1 cellular context compared by ENCODE assay signal in the genomic region with DNA sequence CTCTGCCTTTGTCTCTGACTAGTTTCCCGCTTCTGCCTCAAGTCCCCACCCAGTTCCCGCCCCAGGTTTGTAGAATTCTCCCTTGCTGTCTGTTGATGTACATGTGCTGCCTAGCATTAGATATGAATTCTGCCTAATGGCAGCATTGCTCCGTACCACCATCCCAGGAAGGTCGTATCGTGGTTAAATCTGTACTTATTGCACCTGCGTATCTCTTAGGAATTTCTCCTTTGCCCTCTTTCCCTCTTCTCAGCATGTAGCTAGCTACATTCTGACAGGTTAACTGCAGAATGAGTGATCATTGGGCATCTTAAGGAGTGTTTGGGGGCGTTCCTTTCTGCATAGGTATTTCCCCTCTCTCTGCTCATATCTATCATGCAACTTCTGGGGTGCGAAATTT.
TF ChIP-seq lines count a peak whose summit lies in the region.

No MANE protein-coding gene starts in this region.

TF ChIP-seq in H1, 55 proteins besides CTCF, POLR2A, EP300 and RAD21:
- TF ChIP-seq POU5F1 (IDR thresholded peaks at IDR 0.05; ENCODE audit: low read depth, low read length): no peak
- TF ChIP-seq POLR2AphosphoS5 (IDR thresholded peaks at IDR 0.05; ENCODE audit: low read depth, low read length): no peak
- TF ChIP-seq RNF2 (IDR thresholded peaks at IDR 0.05; ENCODE audit: borderline replicate concordance, low read depth, low read length, missing control alignments, poor library complexity, severe bottlenecking): no peak
- TF ChIP-seq SIX5 (IDR thresholded peaks at IDR 0.05; ENCODE audit: low read depth, low read length): no peak
- no peak for TF ChIP-seq SP1 (IDR thresholded peaks at IDR 0.05; ENCODE audit: low read depth, low read length)
- TF ChIP-seq HDAC2 (IDR thresholded peaks at IDR 0.05; ENCODE audit: borderline replicate concordance in 1 of 2, low read depth in 2 of 2, low read length in 2 of 2): no peak
- no peak for TF ChIP-seq YY1 (IDR thresholded peaks at IDR 0.05; ENCODE audit: low read depth, low read length)
TF ChIP-seq in H1: peak in this region for 0.
